Comparison of ENCODE assay signal across 9 cellular contexts in genomic region chr10:102501201-102502028, GRCh38. TPM values are rescaled to one million over a fixed set of nuclear protein-coding genes. Genes with fewer than 3 reads are reported as not detected.
DNase-seq lines count a peak whose midpoint lies in the region; ATAC-seq and TF ChIP-seq lines count a peak whose summit lies in the region.
"Had no signal": no experiment of that assay in that cellular context is flagged by ENCODE, and none has a peak within 500 bp of the region (broad histone marks: within the 10 kb centered on the region; RNA-seq: fewer than 3 reads in every experiment).

No MANE protein-coding gene starts in this region.

- no peaks in the 10 kb centered on the region for H3K27me3 Mint-ChIP-seq in Calu3 (ENCODE audit: unreplicated experiment)
- H3K27me3 Mint-ChIP-seq: activated naive CD8-positive, alpha-beta T cell had no signal

- H3K36me3 Mint-ChIP-seq in Calu3 (ENCODE audit: insufficient read depth, unreplicated experiment): peaks cover 17% of the 10 kb centered on the region
- no peaks in the 10 kb centered on the region for H3K36me3 Mint-ChIP-seq in activated naive CD4-positive, alpha-beta T cell treated with anti-CD3 and anti-CD28 coated beads, Interleukin-2, amount 50 U/mL, for 72 hours

- CTCF ChIA-PET in Calu3 (lab: Charles Lee): no interaction called here
- CTCF ChIA-PET in OCI-LY7 (lab: Charles Lee; ENCODE audit: unreplicated experiment): interaction anchor here (0.6 to 1.1 kb wide), 3 partner anchors 107 to 315 kb away, joined by 3 to 4 read pairs (median 3); no protein-coding TSS in a partner anchor

- no peak overlapping the region for H2AFZ ChIP-seq in OCI-LY7 (ENCODE audit: low read length)
- H2AFZ ChIP-seq in fibroblast of lung (ENCODE audit: low read length): peak overlapping the region; percentile 15

- POLR2A ChIA-PET in OCI-LY7 (lab: Charles Lee): interaction anchor here (0.7 to 1.5 kb wide), 2 partner anchors 10 to 32 kb away, joined by 3 to 10 read pairs; no protein-coding TSS in a partner anchor

- no peak for DNase-seq in Calu3
- DNase-seq in OCI-LY7 (ENCODE audit: low spot score): peak; percentile 15
- peak in 1 of 2 donors; percentile 17 for DNase-seq in fibroblast of lung (ENCODE audit: low read depth in 2 of 2)
- DNase-seq in pons (ENCODE audit: low spot score): peak; percentile 28
- DNase-seq in activated naive CD4-positive, alpha-beta T cell treated with anti-CD3 and anti-CD28 coated beads, Interleukin-2, amount 50 U/mL, for 72 hours (ENCODE audit: low spot score in 2 of 2): no peak

- peaks cover 20% of the 10 kb centered on the region for H3K4me1 ChIP-seq in OCI-LY7 (ENCODE audit: insufficient read depth, low read length, poor library complexity, severe bottlenecking)
- H3K4me1 ChIP-seq in fibroblast of lung (ENCODE audit: control insufficient read depth, extremely low read depth, insufficient read depth, low read length): no peaks in the 10 kb centered on the region

- intact Hi-C loops in Calu3 (cut with micrococcal nuclease; ENCODE audit: unreplicated experiment) (loop anchor here (2.0 to 10.0 kb wide), 2 partner anchors 83 to 143 kb away; partner anchors contain the start of gene TRIM8), OCI-LY7 (cut with micrococcal nuclease; ENCODE audit: unreplicated experiment) (loop anchor here (2.0 kb wide), 4 partner anchors 51 to 211 kb away; partner anchors contain the start of genes C10orf95 and FBXL15)

- BruUV-seq in Calu3 (replicated peaks; lab: Mats Ljungman, UMichigan): TSS peak; percentile 22
- BruUV-seq in OCI-LY7 (replicated peaks; lab: Mats Ljungman, UMichigan): TSS peak; percentile 69

- H3K36me3 ChIP-seq in OCI-LY7 (ENCODE audit: insufficient read depth, low read length): peaks cover 12% of the 10 kb centered on the region
- H3K36me3 ChIP-seq in fibroblast of lung (ENCODE audit: control insufficient read depth, insufficient read depth, low read length): no peaks in the 10 kb centered on the region

- H3K79me2 ChIP-seq in OCI-LY7 (ENCODE audit: insufficient read depth, low read depth, low read length): peaks cover 61% of the 10 kb centered on the region
- peaks cover 64% of the 10 kb centered on the region for H3K79me2 ChIP-seq in fibroblast of lung (ENCODE audit: control insufficient read depth, insufficient read depth, low read length)

- H3K9me3 Mint-ChIP-seq in Calu3 (ENCODE audit: low read depth, unreplicated experiment): no peaks in the 10 kb centered on the region
- H3K9me3 Mint-ChIP-seq in activated naive CD4-positive, alpha-beta T cell treated with anti-CD3 and anti-CD28 coated beads, Interleukin-2, amount 50 U/mL, for 72 hours: no peaks in the 10 kb centered on the region

- H3K4me2 ChIP-seq in OCI-LY7 (ENCODE audit: low read length) (peak overlapping the region; percentile 81), fibroblast of lung (ENCODE audit: extremely low read depth, insufficient read depth, low read length) (peak overlapping the region; percentile 98)

- H3K4me3 ChIP-seq in OCI-LY7 (ENCODE audit: low read depth, low read length, poor library complexity, severe bottlenecking): peak overlapping the region; percentile 94
- peak overlapping the region; percentile 70 to 98 (median 79) for H3K4me3 ChIP-seq in fibroblast of lung (replicated peaks in 1 of 4; ENCODE audit: control extremely low read depth in 1 of 4, insufficient read depth in 1 of 4, low read depth in 3 of 4, low read length in 4 of 4)

- TF ChIP-seq CTCF in Calu3 (IDR thresholded peaks at IDR 0.05; ENCODE audit: unreplicated experiment) (no peak), OCI-LY7 (conservative IDR thresholded peaks at IDR 0.05; ENCODE audit: low read length) (no peak), fibroblast of lung (conservative IDR thresholded peaks at IDR 0.05 in 1 of 2, IDR thresholded peaks at IDR 0.05 in 1 of 2; ENCODE audit: low read depth in 1 of 2, low read length in 2 of 2) (no peak)

- no peaks in the 10 kb centered on the region for H3K9me2 ChIP-seq in OCI-LY7 (ENCODE audit: insufficient read depth, low read length)

- no peaks in the 10 kb centered on the region for H3K4me1 Mint-ChIP-seq in Calu3 (ENCODE audit: low read depth, unreplicated experiment)

- no peak overlapping the region for H3K27ac ChIP-seq in OCI-LY7 (ENCODE audit: low read depth, low read length, poor library complexity, severe bottlenecking)
- H3K27ac ChIP-seq in fibroblast of lung (ENCODE audit: insufficient read depth, low read length): peak overlapping the region; percentile 71

- H3K9me3 ChIP-seq in OCI-LY7 (ENCODE audit: low read length): no peaks in the 10 kb centered on the region
- H3K9me3 ChIP-seq in fibroblast of lung (ENCODE audit: control insufficient read depth, insufficient read depth, low read depth, low read length): no peaks in the 10 kb centered on the region

- H4K20me1 ChIP-seq in OCI-LY7 (ENCODE audit: insufficient read depth, low read length) (no peaks in the 10 kb centered on the region), fibroblast of lung (ENCODE audit: control insufficient read depth, extremely low read depth, insufficient read depth, low read length) (peaks cover 3% of the 10 kb centered on the region)

- peak overlapping the region; percentile 44 for H3K9ac ChIP-seq in fibroblast of lung (ENCODE audit: insufficient read depth, low read length)

- no peaks in the 10 kb centered on the region for H3K27me3 ChIP-seq in fibroblast of lung (ENCODE audit: control insufficient read depth, insufficient read depth, low read length)

- H3K27ac Mint-ChIP-seq in Calu3 (ENCODE audit: unreplicated experiment): no peak overlapping the region
- H3K27ac Mint-ChIP-seq in activated naive CD4-positive, alpha-beta T cell treated with anti-CD3 and anti-CD28 coated beads, Interleukin-2, amount 50 U/mL, for 72 hours: no peak overlapping the region
- H3K27ac Mint-ChIP-seq: activated naive CD8-positive, alpha-beta T cell had no signal

- H3K4me3 Mint-ChIP-seq in Calu3 (ENCODE audit: low read depth, unreplicated experiment): no peak overlapping the region
- H3K4me3 Mint-ChIP-seq: activated naive CD8-positive, alpha-beta T cell had no signal

- ATAC-seq in HG02798 (IDR thresholded peaks at IDR 0.05; ENCODE audit: poor library complexity, unreplicated experiment) (no peak), GM21529 (IDR thresholded peaks at IDR 0.05; ENCODE audit: unreplicated experiment) (no peak), GM18517 (IDR thresholded peaks at IDR 0.05; ENCODE audit: unreplicated experiment) (no peak)
- no peak for ATAC-seq in activated naive CD4-positive, alpha-beta T cell treated with anti-CD3 and anti-CD28 coated beads, Interleukin-2, amount 50 U/mL, for 72 hours

RNA-seq across cellular contexts. Expression of gene ACTR1A, which starts 1.1 kb away (rescaled TPM):
- 43.7 and 48.2 TPM in 2 replicates for total RNA-seq in Calu3 (2022)
- 51.2 and 55.5 TPM in 2 replicates for total RNA-seq in OCI-LY7 (2014; rRNA removed; shearing (Covaris generic))
- 68.3 and 72.8 TPM in 2 replicates for total RNA-seq in OCI-LY7 (2022)
- 94.8 and 128 TPM in 2 replicates for total RNA-seq in fibroblast of lung
- polyA plus RNA-seq in fibroblast of lung: 125 and 155 TPM in 2 replicates
- polyA plus RNA-seq in fibroblast of lung (2012): 126 and 161 TPM in 2 replicates
- polyA minus RNA-seq in fibroblast of lung (ENCODE audit: low replicate concordance): 267 and 301 TPM in 2 replicates
- 10 to 100 TPM; 48.9 to 97.4 TPM for total RNA-seq in activated naive CD4-positive, alpha-beta T cell treated with anti-CD3 and anti-CD28 coated beads, Interleukin-2, amount 50 U/mL, for 72 hours

RNA-seq across cellular contexts. Expression of gene SUFU, which starts 2.4 kb away (rescaled TPM):
- total RNA-seq in Calu3 (2022): 6.7 and 7.0 TPM in 2 replicates
- total RNA-seq in OCI-LY7 (2014; rRNA removed; shearing (Covaris generic)): 1.9 and 4.9 TPM in 2 replicates
- 10.0 and 10.1 TPM in 2 replicates for total RNA-seq in OCI-LY7 (2022)
- 2.6 and 4.3 TPM in 2 replicates for total RNA-seq in fibroblast of lung
- polyA plus RNA-seq in fibroblast of lung: 5.6 and 8.2 TPM in 2 replicates
- polyA plus RNA-seq in fibroblast of lung (2012): 8.9 and 11.5 TPM in 2 replicates
- polyA minus RNA-seq in fibroblast of lung (ENCODE audit: low replicate concordance): 22.2 and 55.5 TPM in 2 replicates
- total RNA-seq in activated naive CD4-positive, alpha-beta T cell treated with anti-CD3 and anti-CD28 coated beads, Interleukin-2, amount 50 U/mL, for 72 hours: 1 to 10 TPM; 9.1 to 9.9 TPM

RNA-seq across cellular contexts. Expression of gene C10orf95, which starts 50.1 kb away (rescaled TPM):
- total RNA-seq in Calu3 (2022) (0.57 and 0.59 TPM in 2 replicates), OCI-LY7 (2022) (0.50 and 0.67 TPM in 2 replicates), fibroblast of lung (under 0.01 and 0.17 TPM in 2 replicates)
- 0.67 and 3.3 TPM in 2 replicates for total RNA-seq in OCI-LY7 (2014; rRNA removed; shearing (Covaris generic))
- not detected in 2 replicates for polyA plus RNA-seq in fibroblast of lung
- polyA plus RNA-seq in fibroblast of lung (2012): not detected in 2 replicates
- not detected in 2 replicates for polyA minus RNA-seq in fibroblast of lung (ENCODE audit: low replicate concordance)
- total RNA-seq in activated naive CD4-positive, alpha-beta T cell treated with anti-CD3 and anti-CD28 coated beads, Interleukin-2, amount 50 U/mL, for 72 hours: under 1 TPM in 1 of 2 donors, not detected in 1; 0.30 TPM

Comparison
In these comparisons a context has a peak if more than half of its experiments do, and no peak if none do; other contexts are left out.
1. DNase-seq: peak in OCI-LY7 (single experiment) and pons (single experiment); none in Calu3 (single experiment) and activated naive CD4-positive, alpha-beta T cell treated with anti-CD3 and anti-CD28 coated beads, Interleukin-2, amount 50 U/mL, for 72 hours (0 of 2).